ENCODE assay signal across 8 cellular contexts in the genomic region with DNA sequence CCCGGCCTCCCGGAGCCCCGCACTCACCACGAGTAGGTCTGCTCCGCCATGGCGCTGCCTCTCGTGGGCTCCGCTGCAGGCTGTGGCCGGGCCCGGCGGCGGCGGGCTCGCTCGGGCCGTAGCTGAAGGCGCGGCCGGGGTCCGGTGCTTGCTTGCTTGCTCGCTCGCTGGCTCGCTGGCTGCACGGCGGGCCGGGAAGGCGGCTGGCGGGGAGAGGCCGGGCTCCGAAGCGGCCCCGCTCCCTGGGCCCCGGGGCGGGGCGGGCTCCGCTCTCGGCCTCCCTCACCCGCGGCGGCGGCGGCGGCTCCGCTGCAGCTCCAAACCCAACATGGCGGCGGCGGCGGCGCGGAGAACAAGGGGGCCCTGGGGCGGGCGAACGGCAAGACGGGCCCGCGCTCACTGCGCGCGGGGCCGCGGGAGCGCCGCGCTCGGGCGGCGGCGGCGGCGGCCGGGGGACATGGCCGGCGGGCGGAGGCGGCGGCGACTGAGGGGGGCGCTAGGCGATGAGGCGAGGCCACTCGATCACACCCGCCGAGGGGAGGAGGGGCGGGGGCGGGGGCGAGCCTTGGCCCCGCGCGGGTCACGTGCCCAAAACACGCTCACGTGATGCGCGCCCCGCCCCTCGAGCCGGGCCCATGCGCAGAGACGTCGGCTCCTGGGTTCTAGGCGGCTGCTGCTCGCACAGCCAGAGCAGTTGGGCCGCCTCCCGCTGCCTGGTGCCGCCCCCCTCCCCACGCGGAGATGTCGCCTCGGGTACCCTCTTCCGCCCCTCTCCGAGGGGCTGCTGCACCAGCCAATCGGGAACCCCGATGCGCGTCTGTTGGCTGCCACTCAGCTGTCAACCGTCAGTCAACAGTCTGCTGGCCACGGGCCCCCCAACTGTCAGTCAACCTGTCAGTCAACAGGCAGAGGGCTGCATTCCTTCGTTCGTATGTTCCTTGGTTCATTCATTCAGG. TPM values are rescaled to one million over a fixed set of nuclear protein-coding genes. Genes with fewer than 3 reads are reported as not detected.
DNase-seq lines count a peak whose midpoint lies in the region; ATAC-seq and TF ChIP-seq lines count a peak whose summit lies in the region.

A gene with protein sequence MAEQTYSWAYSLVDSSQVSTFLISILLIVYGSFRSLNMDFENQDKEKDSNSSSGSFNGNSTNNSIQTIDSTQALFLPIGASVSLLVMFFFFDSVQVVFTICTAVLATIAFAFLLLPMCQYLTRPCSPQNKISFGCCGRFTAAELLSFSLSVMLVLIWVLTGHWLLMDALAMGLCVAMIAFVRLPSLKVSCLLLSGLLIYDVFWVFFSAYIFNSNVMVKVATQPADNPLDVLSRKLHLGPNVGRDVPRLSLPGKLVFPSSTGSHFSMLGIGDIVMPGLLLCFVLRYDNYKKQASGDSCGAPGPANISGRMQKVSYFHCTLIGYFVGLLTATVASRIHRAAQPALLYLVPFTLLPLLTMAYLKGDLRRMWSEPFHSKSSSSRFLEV (minus strand): TSS at position 541 of the 956 bp plus-strand sequence. CDS start 491 bp downstream, at position 50.

- H3K4me1 ChIP-seq in left ventricle myocardium inferior (peaks cover 55% of the 10 kb centered on the region), prostate gland (replicated peaks) (no peaks in the 10 kb centered on the region), upper lobe of right lung (peaks cover 15% of the 10 kb centered on the region)

- ATAC-seq in HG02885 (IDR thresholded peaks at IDR 0.05; ENCODE audit: poor library complexity, unreplicated experiment) = peak; percentile 71
- ATAC-seq in upper lobe of right lung = peak; percentile 95

- TF ChIP-seq CTCF in left ventricle myocardium inferior (IDR thresholded peaks at IDR 0.05; ENCODE audit: borderline replicate concordance) (no peak), prostate gland (IDR thresholded peaks at IDR 0.05) (peak in 1 of 4 experiments; percentile 32), upper lobe of right lung (IDR thresholded peaks at IDR 0.05) (no peak)

- no peaks in the 10 kb centered on the region for H3K36me3 ChIP-seq in left ventricle myocardium inferior
- H3K36me3 ChIP-seq in prostate gland = no peaks in the 10 kb centered on the region
- no peaks in the 10 kb centered on the region for H3K36me3 ChIP-seq in upper lobe of right lung

- peak; percentile 84 for TF ChIP-seq POLR2A in GM15510 (IDR thresholded peaks at IDR 0.05; ENCODE audit: borderline replicate concordance, extremely low read depth, insufficient read length)
- TF ChIP-seq POLR2A in prostate gland (IDR thresholded peaks at IDR 0.05) = peak; percentile 69

- H3K9me3 ChIP-seq in left ventricle myocardium inferior (replicated peaks) = no peaks in the 10 kb centered on the region
- H3K9me3 ChIP-seq in prostate gland = no peaks in the 10 kb centered on the region
- H3K9me3 ChIP-seq in upper lobe of right lung = no peaks in the 10 kb centered on the region

- WGBS in prostate gland = 1% methylated on average over 64 of the region's 119 CpGs

- H3K27ac ChIP-seq in left ventricle myocardium inferior (replicated peaks) (peak within 1 kb of the TSS; percentile 97), prostate gland (peak within 1 kb of the TSS; percentile 79 to 88), upper lobe of right lung (peak within 1 kb of the TSS; percentile 81)

- DNase-seq in NCI-H1694 (lab: John Stamatoyannopoulos, UW) (peak; percentile 70), T-helper 2 cell (peak; percentile 77 to 94 (median 88)), amygdala (lab: John Stamatoyannopoulos, UW) (peak in 55 of 56 donors; percentile 41 to 99 (median 82)), left ventricle myocardium inferior (peak; percentile 96), prostate gland (ENCODE audit: low spot score) (peak; percentile 88), upper lobe of right lung (peak; percentile 96)

- intact Hi-C loops in left ventricle myocardium inferior (cut with micrococcal nuclease) = no loop called here
- intact Hi-C loops in prostate gland (cut with DNase I) = loop anchor here (10.0 kb wide), 1 partner anchor 179 kb away; a partner anchor contains a TSS
- intact Hi-C loops in upper lobe of right lung (cut with DNase I) = no loop called here

- H3K4me3 ChIP-seq in left ventricle myocardium inferior (peak within 1 kb of the TSS; percentile 98), prostate gland (peak within 1 kb of the TSS; percentile 98 to 99), upper lobe of right lung (peak within 1 kb of the TSS; percentile 88)

- H3K27me3 ChIP-seq in left ventricle myocardium inferior (ENCODE audit: low read depth) (no peaks in the 10 kb centered on the region), prostate gland (replicated peaks; ENCODE audit: insufficient read depth) (no peaks in the 10 kb centered on the region), upper lobe of right lung (no peaks in the 10 kb centered on the region)

RNA-seq across cellular contexts. Expression of the gene that starts here (rescaled TPM):
- 26.8 TPM for total RNA-seq in left ventricle myocardium inferior
- total RNA-seq in prostate gland = 10 to 100 TPM; 36.0 to 37.1 TPM
- total RNA-seq in upper lobe of right lung = 44.1 TPM

Comparison
In these comparisons a context has a peak if more than half of its experiments do, and no peak if none do; other contexts are left out.
1. Peak in every context shown above with its lines: DNase-seq, ATAC-seq, H3K4me3 ChIP-seq and H3K27ac ChIP-seq.